In the genomic region with DNA sequence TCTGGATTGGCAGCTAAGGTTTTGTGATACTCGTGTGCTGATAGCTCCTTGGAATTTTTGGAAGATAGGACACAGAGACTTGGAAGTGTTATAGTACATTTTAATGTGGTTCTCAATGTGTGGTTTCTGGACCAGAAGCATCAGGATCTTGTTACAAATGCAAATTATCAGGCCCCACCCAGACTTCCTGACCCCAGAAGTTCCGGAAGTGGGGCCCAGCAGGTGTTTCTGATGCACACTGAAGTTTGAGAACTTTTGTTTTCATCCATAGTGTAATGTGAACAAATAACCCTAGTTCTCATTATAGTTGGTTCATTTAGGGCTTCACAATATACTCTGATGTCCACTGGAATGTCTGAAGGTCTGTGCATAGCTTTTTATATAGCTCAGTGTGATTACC, we compare ENCODE assay signal across 15 cellular contexts. TPM values are rescaled to one million over a fixed set of nuclear protein-coding genes. Genes with fewer than 3 reads are reported as not detected.
A peak's percentile ranks its signal among the peaks of the same experiment; 100 is the strongest.
DNase-seq lines count a peak whose midpoint lies in the region; ATAC-seq and TF ChIP-seq lines count a peak whose summit lies in the region.
"Had no signal": no experiment of that assay in that cellular context is flagged by ENCODE, and none has a peak within 500 bp of the region (broad histone marks: within the 10 kb centered on the region; RNA-seq: fewer than 3 reads in every experiment).

No MANE protein-coding gene starts in this region.

- no peak for TF ChIP-seq CTCF in adrenal gland (IDR thresholded peaks at IDR 0.05)

- peak overlapping the region; percentile 51 for H3K27ac ChIP-seq in CD4-positive, CD25-positive, alpha-beta regulatory T cell (ENCODE audit: insufficient read depth, low read length, poor library complexity, severe bottlenecking)
- no peak overlapping the region for H3K27ac ChIP-seq in adrenal gland
- H3K27ac ChIP-seq: ascending aorta had no signal

- H3K36me3 ChIP-seq in CD4-positive, CD25-positive, alpha-beta regulatory T cell (ENCODE audit: control insufficient read depth, insufficient read depth, low read length) = no peaks in the 10 kb centered on the region
- no peaks in the 10 kb centered on the region for H3K36me3 ChIP-seq in adrenal gland (replicated peaks in 1 of 2)
- H3K36me3 ChIP-seq: ascending aorta, BE2C had no signal

- POLR2A ChIA-PET in activated CD4-positive, alpha-beta memory T cell treated with anti-CD3 and anti-CD28 coated beads, Interleukin-2, amount 10 ng/mL, durations not matched to agents 7 days and 5 days (lab: Charles Lee) = interaction anchor here (0.9 kb wide), 1 partner anchor 185 kb away, joined by 3 read pairs; no protein-coding TSS in a partner anchor

- CTCF ChIA-PET in activated CD4-positive, alpha-beta memory T cell treated with anti-CD3 and anti-CD28 coated beads, Interleukin-2, amount 10 ng/mL, durations not matched to agents 7 days and 5 days (lab: Charles Lee) = no interaction called here

- peak overlapping the region; percentile 32 for H3K4me3 ChIP-seq in CD4-positive, CD25-positive, alpha-beta regulatory T cell (ENCODE audit: low read depth, low read length)
- no peak overlapping the region for H3K4me3 ChIP-seq in adrenal gland
- H3K4me3 ChIP-seq: ascending aorta had no signal

- H3K4me1 Mint-ChIP-seq in CD4-positive, CD25-positive, alpha-beta regulatory T cell = peaks cover 0 to 37% (median 5%) of the 10 kb centered on the region in 4 donors
- peaks cover 20% of the 10 kb centered on the region for H3K4me1 Mint-ChIP-seq in activated CD4-positive, alpha-beta memory T cell treated with anti-CD3 and anti-CD28 coated beads, Interleukin-2, amount 10 ng/mL, durations not matched to agents 7 days and 5 days
- H3K4me1 Mint-ChIP-seq: mesothelial cell of epicardium had no signal

- H3K27me3 ChIP-seq in CD4-positive, CD25-positive, alpha-beta regulatory T cell (ENCODE audit: control insufficient read depth, insufficient read depth, low read length) = no peaks in the 10 kb centered on the region
- H3K27me3 ChIP-seq in adrenal gland = no peaks in the 10 kb centered on the region
- H3K27me3 ChIP-seq: ascending aorta, BE2C had no signal

- no peaks in the 10 kb centered on the region for H3K9me3 ChIP-seq in CD4-positive, CD25-positive, alpha-beta regulatory T cell (ENCODE audit: control insufficient read depth in 2 of 2, low read length in 2 of 2)
- H3K9me3 ChIP-seq in adrenal gland (replicated peaks in 1 of 3) = no peaks in the 10 kb centered on the region
- H3K9me3 ChIP-seq: ascending aorta, BE2C had no signal

- H3K36me3 Mint-ChIP-seq in CD4-positive, CD25-positive, alpha-beta regulatory T cell = no peaks in the 10 kb centered on the region
- no peaks in the 10 kb centered on the region for H3K36me3 Mint-ChIP-seq in activated CD4-positive, alpha-beta memory T cell treated with anti-CD3 and anti-CD28 coated beads, Interleukin-2, amount 10 ng/mL, durations not matched to agents 7 days and 5 days (ENCODE audit: low read depth)
- H3K36me3 Mint-ChIP-seq: mesothelial cell of epicardium, WTC11 had no signal

- TF ChIP-seq POLR2A in adrenal gland (IDR thresholded peaks at IDR 0.05) = no peak

- no peak for ATAC-seq in CD4-positive, CD25-positive, alpha-beta regulatory T cell (ENCODE audit: low read depth in 2 of 2)
- ATAC-seq in GM18909 (IDR thresholded peaks at IDR 0.05; ENCODE audit: poor library complexity, unreplicated experiment) (peak; percentile 69), HG02981 (IDR thresholded peaks at IDR 0.05; ENCODE audit: unreplicated experiment) (peak; percentile 71), GM21737 (IDR thresholded peaks at IDR 0.05; ENCODE audit: unreplicated experiment) (no peak)
- ATAC-seq: HCT116, WTC11 had no signal

- WGBS in adrenal gland, 4 donors = 17 to 67% (median 56%) methylated on average over 1 to 2 of the region's 2 CpGs

- peaks cover 9% of the 10 kb centered on the region for H3K4me1 ChIP-seq in CD4-positive, CD25-positive, alpha-beta regulatory T cell (ENCODE audit: control insufficient read depth, insufficient read depth, low read length, poor library complexity, severe bottlenecking)
- H3K4me1 ChIP-seq in adrenal gland (replicated peaks in 1 of 2) = no peaks in the 10 kb centered on the region
- H3K4me1 ChIP-seq: ascending aorta, BE2C had no signal

- H3K9me3 Mint-ChIP-seq in CD4-positive, CD25-positive, alpha-beta regulatory T cell = peaks cover 0 to 4% (median 1%) of the 10 kb centered on the region in 7 donors
- H3K9me3 Mint-ChIP-seq in activated CD4-positive, alpha-beta memory T cell treated with anti-CD3 and anti-CD28 coated beads, Interleukin-2, amount 10 ng/mL, durations not matched to agents 7 days and 5 days = no peaks in the 10 kb centered on the region
- H3K9me3 Mint-ChIP-seq: WTC11 had no signal

- peak overlapping the region; percentile 75 to 95 (median 85) for H3K27ac Mint-ChIP-seq in CD4-positive, CD25-positive, alpha-beta regulatory T cell
- H3K27ac Mint-ChIP-seq in activated CD4-positive, alpha-beta memory T cell treated with anti-CD3 and anti-CD28 coated beads, Interleukin-2, amount 10 ng/mL, durations not matched to agents 7 days and 5 days = peak overlapping the region; percentile 47
- H3K27ac Mint-ChIP-seq: mesothelial cell of epicardium, WTC11 had no signal

- H3K27me3 Mint-ChIP-seq in CD4-positive, CD25-positive, alpha-beta regulatory T cell = no peaks in the 10 kb centered on the region
- no peaks in the 10 kb centered on the region for H3K27me3 Mint-ChIP-seq in activated CD4-positive, alpha-beta memory T cell treated with anti-CD3 and anti-CD28 coated beads, Interleukin-2, amount 10 ng/mL, durations not matched to agents 7 days and 5 days

- peak in 1 of 3 donors; percentile 59 for DNase-seq in CD4-positive, CD25-positive, alpha-beta regulatory T cell
- DNase-seq in activated CD4-positive, alpha-beta memory T cell treated with anti-CD3 and anti-CD28 coated beads, Interleukin-2, amount 10 ng/mL, durations not matched to agents 7 days and 5 days = peak; percentile 20
- DNase-seq in NCI-H2196 treated with DMSO at 0.1 percent for 48 hours (lab: John Stamatoyannopoulos, UW; ENCODE audit: unreplicated experiment) (no peak), cerebellar cortex (ENCODE audit: low spot score) (no peak), adrenal gland (no peak)
- DNase-seq: BE2C, NCI-H2029 had no signal

- H3K4me3 Mint-ChIP-seq in CD4-positive, CD25-positive, alpha-beta regulatory T cell = peak overlapping the region in 2 of 4 donors; percentile 56 to 65
- no peak overlapping the region for H3K4me3 Mint-ChIP-seq in activated CD4-positive, alpha-beta memory T cell treated with anti-CD3 and anti-CD28 coated beads, Interleukin-2, amount 10 ng/mL, durations not matched to agents 7 days and 5 days
- H3K4me3 Mint-ChIP-seq: mesothelial cell of epicardium, WTC11 had no signal

- intact Hi-C loops in adrenal gland (cut with DNase I) = no loop called here

RNA-seq across cellular contexts. Expression of gene LAMP2, which starts 49.6 kb away (rescaled TPM):
- 27.1 TPM for total RNA-seq in CD4-positive, CD25-positive, alpha-beta regulatory T cell
- 100 to 1,000 TPM in 3 of 4 donors, 10 to 100 TPM in 1; 92.2 to 128 (median 117) TPM for polyA plus RNA-seq in CD4-positive, CD25-positive, alpha-beta regulatory T cell
- 10 to 100 TPM; 59.4 to 60.3 TPM for total RNA-seq in activated CD4-positive, alpha-beta memory T cell treated with anti-CD3 and anti-CD28 coated beads, Interleukin-2, amount 10 ng/mL, durations not matched to agents 7 days and 5 days
- 100 to 1,000 TPM; 127 to 206 (median 175) TPM for total RNA-seq in adrenal gland
- polyA plus RNA-seq in adrenal gland = 100 to 1,000 TPM in 1 of 3 donors, 10 to 100 TPM in 2; 15.8 to 192 (median 20.7) TPM

RNA-seq across cellular contexts. Expression of gene ATP1B4, which starts 57.6 kb away (rescaled TPM):
- total RNA-seq in CD4-positive, CD25-positive, alpha-beta regulatory T cell = not detected
- polyA plus RNA-seq in CD4-positive, CD25-positive, alpha-beta regulatory T cell = not detected
- not detected for total RNA-seq in activated CD4-positive, alpha-beta memory T cell treated with anti-CD3 and anti-CD28 coated beads, Interleukin-2, amount 10 ng/mL, durations not matched to agents 7 days and 5 days
- not detected for total RNA-seq in adrenal gland
- polyA plus RNA-seq in adrenal gland = not detected
- total RNA-seq: ascending aorta, HT1080, mesothelial cell of epicardium, WTC11 had no signal

Comparison
In these comparisons a context has a peak if more than half of its experiments do, and no peak if none do; other contexts are left out.
1. ATAC-seq: peak in GM18909 (single experiment) and HG02981 (single experiment); none in CD4-positive, CD25-positive, alpha-beta regulatory T cell (0 of 2) and GM21737 (single experiment).